ENCODE assay signal across 12 cellular contexts in genomic region chr19:46818812-46819211, GRCh38. TPM values are rescaled to one million over a fixed set of nuclear protein-coding genes. Genes with fewer than 3 reads are reported as not detected.
A peak's percentile ranks its signal among the peaks of the same experiment; 100 is the strongest.
DNase-seq lines count a peak whose midpoint lies in the region; TF ChIP-seq lines count a peak whose summit lies in the region.
"Had no signal": no experiment of that assay in that cellular context is flagged by ENCODE, and none has a peak within 500 bp of the region (broad histone marks: within the 10 kb centered on the region; RNA-seq: fewer than 3 reads in every experiment).

No MANE protein-coding gene starts in this region.

- DNase-seq in A172 (ENCODE audit: low spot score) (peak; percentile 28), Daoy (ENCODE audit: low read depth) (peak; percentile 24), NCI-H460 (ENCODE audit: extremely low read depth, low read depth) (peak; percentile 3), choroid plexus epithelial cell (ENCODE audit: low read depth) (peak; percentile 54), D341Med (ENCODE audit: low spot score) (no peak), GF-D8 (lab: John Stamatoyannopoulos, UW) (no peak), iPS-NIHi7 (ENCODE audit: extremely low spot score) (no peak)
- DNase-seq in effector CD4-positive, alpha-beta T cell: no peak
- DNase-seq: NCI-H1092, occipital lobe had no signal

- no peak overlapping the region for H3K4me3 ChIP-seq in choroid plexus epithelial cell (ENCODE audit: low read depth, low read length)
- H3K4me3 ChIP-seq: PC-9, thoracic aorta had no signal

- no peak for TF ChIP-seq CTCF in choroid plexus epithelial cell (conservative IDR thresholded peaks at IDR 0.05; ENCODE audit: low read depth, low read length)

RNA-seq across cellular contexts. Expression of gene SLC1A5, which starts 30.4 kb away (rescaled TPM):
- total RNA-seq in A172 (2014; rRNA removed; shearing (Covaris generic)): 57.2 and 58.7 TPM in 2 replicates
- total RNA-seq in Daoy (2014; rRNA removed; shearing (Covaris generic)): 117 and 141 TPM in 2 replicates
- total RNA-seq in NCI-H460 (2014; rRNA removed; shearing (Covaris generic)): 253 and 259 TPM in 2 replicates
- polyA plus RNA-seq in NCI-H460 (2014; cell fraction: nucleus; rRNA removed): 180 and 206 TPM in 2 replicates

RNA-seq across cellular contexts. Expression of gene AP2S1, which starts 31.8 kb away (rescaled TPM):
- total RNA-seq in A172 (2014; rRNA removed; shearing (Covaris generic)): 141 and 186 TPM in 2 replicates
- 280 and 304 TPM in 2 replicates for total RNA-seq in Daoy (2014; rRNA removed; shearing (Covaris generic))
- total RNA-seq in NCI-H460 (2014; rRNA removed; shearing (Covaris generic)): 110 and 111 TPM in 2 replicates
- polyA plus RNA-seq in NCI-H460 (2014; cell fraction: nucleus; rRNA removed): 66.3 and 71.7 TPM in 2 replicates

RNA-seq across cellular contexts. Expression of gene ARHGAP35, which starts 42.0 kb away (rescaled TPM):
- 11.5 and 14.1 TPM in 2 replicates for total RNA-seq in A172 (2014; rRNA removed; shearing (Covaris generic))
- 17.9 and 20.3 TPM in 2 replicates for total RNA-seq in Daoy (2014; rRNA removed; shearing (Covaris generic))
- 16.5 and 18.2 TPM in 2 replicates for total RNA-seq in NCI-H460 (2014; rRNA removed; shearing (Covaris generic))
- 4.8 and 5.6 TPM in 2 replicates for polyA plus RNA-seq in NCI-H460 (2014; cell fraction: nucleus; rRNA removed)

Comparison
In these comparisons a context has a peak if more than half of its experiments do, and no peak if none do; other contexts are left out.
1. DNase-seq: peak in A172 (single experiment), Daoy (single experiment), NCI-H460 (single experiment) and choroid plexus epithelial cell (single experiment); none in effector CD4-positive, alpha-beta T cell (single experiment), D341Med (single experiment), GF-D8 (single experiment) and iPS-NIHi7 (single experiment).